ENCODE assay signal across 11 cellular contexts in genomic region chr5:124734574-124735168, GRCh38. TPM values are rescaled to one million over a fixed set of nuclear protein-coding genes. Genes with fewer than 3 reads are reported as not detected.
DNase-seq lines count a peak whose midpoint lies in the region; ATAC-seq, FAIRE-seq and TF ChIP-seq lines count a peak whose summit lies in the region.
"Had no signal": no experiment of that assay in that cellular context is flagged by ENCODE, and none has a peak within 500 bp of the region (broad histone marks: within the 10 kb centered on the region; RNA-seq: fewer than 3 reads in every experiment).

No MANE protein-coding gene starts in this region.

- WGBS in H1 (ENCODE audit: extremely low coverage in 1 of 2, insufficient coverage in 1 of 2, insufficient read length in 1 of 2, insufficient replicate concordance in 2 of 2, low coverage in 1 of 2, low lambda C conversion rate in 2 of 2, missing lambda C conversion rate in 1 of 2), 2 experiments, result 65% methylated on average over 8 of the region's 8 CpGs; no CpG with 5 or more reads in 1 of the 2 experiments

- no peaks in the 10 kb centered on the region for H3K9me2 ChIP-seq in neural cell (ENCODE audit: insufficient read depth, low read length)

- H2BK120ac ChIP-seq in H1 (replicated peaks; ENCODE audit: low read depth, low read length), result peak overlapping the region; percentile 88

- H3K79me2 ChIP-seq in H1 (ENCODE audit: control insufficient read depth in 1 of 2, insufficient read depth in 2 of 2, low read length in 2 of 2) (peaks cover 4 to 94% of the 10 kb centered on the region in 2 experiments), neural cell (replicated peaks; ENCODE audit: insufficient read depth, low read length) (peaks cover 94% of the 10 kb centered on the region)

- POLR2A ChIA-PET in H1 (lab: Charles Lee; ENCODE audit: partially characterized antibody), result interaction anchor here (0.8 to 6.5 kb wide), 2 partner anchors 15 to 229 kb away, joined by 4 to 74 read pairs; no protein-coding TSS in a partner anchor

- H3K4ac ChIP-seq in H1 (replicated peaks; ENCODE audit: insufficient read length, low read depth, low read length), result no peak overlapping the region

- no peaks in the 10 kb centered on the region for H3K79me1 ChIP-seq in H1 (ENCODE audit: low read depth, low read length)

- peaks cover 3% of the 10 kb centered on the region for H3F3A ChIP-seq in neural cell (ENCODE audit: insufficient read depth, low read length, poor library complexity, severe bottlenecking)

- TF ChIP-seq EP300 in H1 (IDR thresholded peaks at IDR 0.05; ENCODE audit: borderline replicate concordance in 1 of 2, low read depth in 2 of 2, low read length in 2 of 2) (no peak), neural cell (conservative IDR thresholded peaks at IDR 0.05; ENCODE audit: poor library complexity, severe bottlenecking) (no peak)

- ATAC-seq in left cardiac atrium, result no peak
- ATAC-seq in HG03460 (IDR thresholded peaks at IDR 0.05; ENCODE audit: unreplicated experiment), result no peak
- ATAC-seq: activated T-helper 17 cell treated with anti-CD3 and anti-CD28 coated beads, Interleukin-2, amount 50 U/mL, for 72 hours had no signal

- peaks cover 63% of the 10 kb centered on the region for H3K4me1 ChIP-seq in left ventricle myocardium inferior
- H3K4me1 ChIP-seq in H1 (replicated peaks in 1 of 4; ENCODE audit: control insufficient read depth in 3 of 4, insufficient read depth in 4 of 4, low read length in 3 of 4), result peaks cover 7 to 40% (median 25%) of the 10 kb centered on the region in 4 experiments
- H3K4me1 ChIP-seq in vagina, result peaks cover 42% of the 10 kb centered on the region

- no peak overlapping the region for H2AK5ac ChIP-seq in H1 (ENCODE audit: low read depth, low read length)

- H3K36me3 ChIP-seq in left ventricle myocardium inferior, result no peaks in the 10 kb centered on the region
- no peaks in the 10 kb centered on the region for H3K36me3 ChIP-seq in H1 (ENCODE audit: control insufficient read depth in 2 of 4, insufficient read depth in 4 of 4, low read length in 3 of 4)
- H3K36me3 ChIP-seq in neural cell (ENCODE audit: insufficient read depth, low read length), result no peaks in the 10 kb centered on the region
- H3K36me3 ChIP-seq in vagina, result no peaks in the 10 kb centered on the region
- H3K36me3 ChIP-seq: pancreas had no signal

- H3K4me3 ChIP-seq in left ventricle myocardium inferior (peak overlapping the region; percentile 56), H1 (ENCODE audit: extremely low read depth in 1 of 4, insufficient read depth in 2 of 4, low read depth in 3 of 4, low read length in 4 of 4) (0 out of 8 replicates have a peak overlapping the region, but pooled peaks of 1 of the 4 experiments have one; percentile 40), neural cell (ENCODE audit: low read length) (peak overlapping the region; percentile 36), vagina (peak overlapping the region; percentile 32 to 35)

- CTCF ChIA-PET in H1 (lab: Charles Lee; ENCODE audit: partially characterized antibody), result interaction anchor here (0.7 kb wide), 1 partner anchor 81 kb away, joined by 3 read pairs; no protein-coding TSS in a partner anchor

- TF ChIP-seq CTCF in left ventricle myocardium inferior (IDR thresholded peaks at IDR 0.05; ENCODE audit: borderline replicate concordance) (no peak), H1 (IDR thresholded peaks at IDR 0.05; ENCODE audit: control extremely low read depth in 1 of 3, insufficient read depth in 1 of 3, low read depth in 1 of 3, low read length in 3 of 3) (no peak), neural cell (IDR thresholded peaks at IDR 0.05; ENCODE audit: poor library complexity, severe bottlenecking) (no peak), vagina (IDR thresholded peaks at IDR 0.05) (no peak)

- H3K27ac ChIP-seq in left ventricle myocardium inferior (replicated peaks) (no peak overlapping the region), H1 (ENCODE audit: low read depth, low read length) (no peak overlapping the region), neural cell (ENCODE audit: low read length) (no peak overlapping the region), vagina (no peak overlapping the region)

- TF ChIP-seq POLR2A in H1 (IDR thresholded peaks at IDR 0.05; ENCODE audit: control extremely low read depth in 1 of 2, low read depth in 2 of 2, low read length in 2 of 2) (no peak), vagina (IDR thresholded peaks at IDR 0.05) (no peak)

- intact Hi-C loops in left ventricle myocardium inferior (cut with micrococcal nuclease), result no loop called here
- intact Hi-C loops in left cardiac atrium (cut with DNase I), result no loop called here
- intact Hi-C loops in vagina (cut with DNase I), result no loop called here

- H3K56ac ChIP-seq in H1 (replicated peaks; ENCODE audit: insufficient read length, low read depth, low read length), result peak overlapping the region; percentile 56

- FAIRE-seq in H1 (lab: Jason Lieb, UNC), result no peak
- FAIRE-seq: pancreas had no signal

- H2BK20ac ChIP-seq in H1 (ENCODE audit: low read length), result no peak overlapping the region

- no peak overlapping the region for H2BK15ac ChIP-seq in H1 (ENCODE audit: low read length)

- DNase-seq in left ventricle myocardium inferior (no peak), left cardiac atrium (no peak), H1 (ENCODE audit: low read depth in 1 of 2, low spot score in 2 of 2) (no peak), vagina (ENCODE audit: extremely low spot score in 2 of 2) (no peak), NCI-H2107 (lab: John Stamatoyannopoulos, UW) (no peak)
- DNase-seq in activated CD4-positive, alpha-beta T cell treated with anti-CD3 and anti-CD28 coated beads for 4 hours, result no peak
- DNase-seq: NCI-H146 had no signal

- H4K20me1 ChIP-seq in H1 (replicated peaks in 1 of 2; ENCODE audit: control insufficient read depth in 1 of 2, insufficient read depth in 2 of 2, low read length in 2 of 2), result peaks cover 3 to 5% of the 10 kb centered on the region in 2 experiments
- H4K20me1 ChIP-seq in neural cell (ENCODE audit: insufficient read depth), result no peaks in the 10 kb centered on the region

- H2BK12ac ChIP-seq in H1 (ENCODE audit: low read depth, low read length), result no peak overlapping the region

- H2AFZ ChIP-seq in H1 (ENCODE audit: low read length), result no peak overlapping the region
- no peak overlapping the region for H2AFZ ChIP-seq in neural cell (ENCODE audit: low read depth, low read length)

- peak overlapping the region; percentile 34 for H4K5ac ChIP-seq in H1 (ENCODE audit: insufficient read length, low read depth, low read length)

- no peak overlapping the region for H4K8ac ChIP-seq in H1 (ENCODE audit: extremely low read depth, insufficient read depth, low read length)

- H3K14ac ChIP-seq in H1 (ENCODE audit: insufficient read length), result no peak overlapping the region

- H3K18ac ChIP-seq in H1 (ENCODE audit: extremely low read depth, low read length), result peak overlapping the region; percentile 33

- H3K23me2 ChIP-seq in H1 (ENCODE audit: low read depth, low read length), result peaks cover 2% of the 10 kb centered on the region

- peak overlapping the region; percentile 56 for H4K91ac ChIP-seq in H1 (replicated peaks; ENCODE audit: insufficient read length, low read length)

- no peak for TF ChIP-seq RAD21 in H1 (IDR thresholded peaks at IDR 0.05 in 1 of 2, conservative IDR thresholded peaks at IDR 0.05 in 1 of 2; ENCODE audit: low read depth in 2 of 2, low read length in 2 of 2)
- no peak for TF ChIP-seq RAD21 in neural cell (conservative IDR thresholded peaks at IDR 0.05)

- H3K27me3 ChIP-seq in left ventricle myocardium inferior (ENCODE audit: low read depth), result no peaks in the 10 kb centered on the region
- no peaks in the 10 kb centered on the region for H3K27me3 ChIP-seq in H1 (replicated peaks in 1 of 4; ENCODE audit: control insufficient read depth in 3 of 4, extremely low read depth in 1 of 4, insufficient read depth in 3 of 4, low read length in 3 of 4)
- no peaks in the 10 kb centered on the region for H3K27me3 ChIP-seq in neural cell (ENCODE audit: insufficient read depth, low read depth, low read length)
- H3K27me3 ChIP-seq in vagina, result no peaks in the 10 kb centered on the region
- H3K27me3 ChIP-seq: pancreas had no signal

- no peak overlapping the region for H3K9ac ChIP-seq in H1 (replicated peaks in 1 of 4; ENCODE audit: extremely low read depth in 1 of 4, low read depth in 3 of 4, low read length in 3 of 4)
- H3K9ac ChIP-seq in neural cell (ENCODE audit: low read length), result no peak overlapping the region

- H3K23ac ChIP-seq in H1 (ENCODE audit: insufficient read length), result no peak overlapping the region

- H2BK5ac ChIP-seq in H1 (ENCODE audit: low read depth, low read length), result no peak overlapping the region

- H3K4me2 ChIP-seq in H1 (ENCODE audit: insufficient read depth in 1 of 2, low read depth in 2 of 2, low read length in 2 of 2) (peak overlapping the region; percentile 54 to 64), neural cell (ENCODE audit: low read length) (no peak overlapping the region)

- H3K9me3 ChIP-seq in left ventricle myocardium inferior (replicated peaks) (no peaks in the 10 kb centered on the region), H1 (ENCODE audit: insufficient read depth in 2 of 2, low read depth in 1 of 2, low read length in 1 of 2) (no peaks in the 10 kb centered on the region), neural cell (ENCODE audit: low read length) (no peaks in the 10 kb centered on the region), vagina (no peaks in the 10 kb centered on the region)
- H3K9me3 ChIP-seq: pancreas had no signal

TF ChIP-seq in H1, 55 proteins besides CTCF, POLR2A, EP300 and RAD21 (continues in another document):
- TF ChIP-seq KDM5A (IDR thresholded peaks at IDR 0.05; ENCODE audit: low read length) (no peak), SUZ12 (IDR thresholded peaks at IDR 0.05; ENCODE audit: low read length) (no peak), HDAC2 (IDR thresholded peaks at IDR 0.05; ENCODE audit: borderline replicate concordance in 1 of 2, low read depth in 2 of 2, low read length in 2 of 2) (no peak)

RNA-seq across cellular contexts. Expression of gene ZNF608, which starts 11.8 kb away (rescaled TPM):
- 6.8 TPM for total RNA-seq in left ventricle myocardium inferior
- 10 to 100 TPM; 21.8 to 28.0 TPM for total RNA-seq in left cardiac atrium
- 40.4 and 40.8 TPM in 2 replicates for total RNA-seq in H1 (2021; fragmentation: NEBNext Ultra II Directional; extraction: Animal tissue kit (Norgen Biotek cat#: 25700))
- 13.3 and 17.2 TPM in 2 replicates for polyA plus RNA-seq in H1 (2011; rRNA removed)
- polyA plus RNA-seq in H1 (2011; cell fraction: cytosol; rRNA removed), result 21.6 TPM
- polyA plus RNA-seq in H1 (2011; cell fraction: nucleus; rRNA removed), result 22.2 TPM
- 26.7 to 29.8 TPM (median 28.7 TPM) in 4 replicates for polyA plus RNA-seq in H1 (2012, experiment 1 of 2)
- polyA plus RNA-seq in H1 (2012, experiment 2 of 2), result 2.2 TPM
- polyA plus RNA-seq in H1 (2013, experiment 1 of 2), result 27.0 TPM
- 23.0 TPM for polyA plus RNA-seq in H1 (2013, experiment 2 of 2)
- 38.1 and 43.4 TPM in 2 replicates for polyA minus RNA-seq in H1 (2011; rRNA and poly(A)+ RNA removed)
- polyA minus RNA-seq in H1 (2011; cell fraction: cytosol; rRNA and poly(A)+ RNA removed), result 17.6 TPM
- polyA minus RNA-seq in H1 (2011; cell fraction: nucleus; rRNA and poly(A)+ RNA removed), result 69.6 TPM
- 32.4 and 39.3 TPM in 2 replicates for polyA plus RNA-seq in neural cell
- 105 and 110 TPM in 2 replicates for polyA minus RNA-seq in neural cell
- 20.6 TPM for total RNA-seq in vagina
- total RNA-seq: activated T-helper 17 cell treated with anti-CD3 and anti-CD28 coated beads, Interleukin-2, amount 50 U/mL, for 72 hours had no signal
